In the genomic region with DNA sequence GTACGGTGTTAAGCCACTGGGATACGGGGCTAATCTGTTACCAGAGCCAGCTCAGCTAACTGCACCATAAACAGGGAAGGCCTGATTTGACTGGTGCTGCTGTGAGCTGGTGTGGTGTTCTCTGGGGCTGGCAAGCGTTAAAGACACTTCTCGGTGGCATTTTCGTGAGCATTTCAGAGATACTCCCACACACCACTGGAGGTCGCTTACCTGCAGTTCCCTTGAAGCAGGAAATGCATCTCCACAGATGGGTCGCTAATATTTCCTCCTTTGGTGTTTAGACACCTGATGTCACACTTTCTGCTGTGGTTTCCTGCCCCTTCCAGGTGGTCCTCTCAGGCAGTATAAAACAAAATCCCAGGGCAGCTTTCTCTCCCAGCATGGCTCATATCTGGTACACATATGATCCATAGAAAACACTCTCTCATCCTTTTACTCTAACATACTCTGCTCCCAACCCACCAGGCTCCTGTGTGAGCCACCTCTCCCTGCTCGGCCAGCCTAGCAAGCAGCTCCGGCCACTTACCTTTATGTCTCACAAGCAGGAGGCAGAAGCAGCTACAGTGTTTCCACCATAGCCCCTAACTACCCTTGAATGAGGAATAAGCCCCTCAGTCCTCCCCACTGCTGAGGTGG, we compare ENCODE assay signal across 1 cellular context.
TF ChIP-seq lines count a peak whose summit lies in the region.

No MANE protein-coding gene starts in this region.

TF ChIP-seq in K562, 482 proteins besides CTCF, POLR2A, EP300 and RAD21 (continued from another document):
- TF ChIP-seq, protein P1, sequence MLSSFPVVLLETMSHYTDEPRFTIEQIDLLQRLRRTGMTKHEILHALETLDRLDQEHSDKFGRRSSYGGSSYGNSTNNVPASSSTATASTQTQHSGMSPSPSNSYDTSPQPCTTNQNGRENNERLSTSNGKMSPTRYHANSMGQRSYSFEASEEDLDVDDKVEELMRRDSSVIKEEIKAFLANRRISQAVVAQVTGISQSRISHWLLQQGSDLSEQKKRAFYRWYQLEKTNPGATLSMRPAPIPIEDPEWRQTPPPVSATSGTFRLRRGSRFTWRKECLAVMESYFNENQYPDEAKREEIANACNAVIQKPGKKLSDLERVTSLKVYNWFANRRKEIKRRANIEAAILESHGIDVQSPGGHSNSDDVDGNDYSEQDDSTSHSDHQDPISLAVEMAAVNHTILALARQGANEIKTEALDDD (IDR thresholded peaks at IDR 0.05) = no peak
- TF ChIP-seq, protein P2, sequence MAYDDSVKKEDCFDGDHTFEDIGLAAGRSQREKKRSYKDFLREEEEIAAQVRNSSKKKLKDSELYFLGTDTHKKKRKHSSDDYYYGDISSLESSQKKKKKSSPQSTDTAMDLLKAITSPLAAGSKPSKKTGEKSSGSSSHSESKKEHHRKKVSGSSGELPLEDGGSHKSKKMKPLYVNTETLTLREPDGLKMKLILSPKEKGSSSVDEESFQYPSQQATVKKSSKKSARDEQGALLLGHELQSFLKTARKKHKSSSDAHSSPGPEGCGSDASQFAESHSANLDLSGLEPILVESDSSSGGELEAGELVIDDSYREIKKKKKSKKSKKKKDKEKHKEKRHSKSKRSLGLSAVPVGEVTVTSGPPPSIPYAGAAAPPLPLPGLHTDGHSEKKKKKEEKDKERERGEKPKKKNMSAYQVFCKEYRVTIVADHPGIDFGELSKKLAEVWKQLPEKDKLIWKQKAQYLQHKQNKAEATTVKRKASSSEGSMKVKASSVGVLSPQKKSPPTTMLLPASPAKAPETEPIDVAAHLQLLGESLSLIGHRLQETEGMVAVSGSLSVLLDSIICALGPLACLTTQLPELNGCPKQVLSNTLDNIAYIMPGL (CRISPR knock-in tag; IDR thresholded peaks at IDR 0.05) = no peak
- TF ChIP-seq GABPB2 (CRISPR knock-in tag; conservative IDR thresholded peaks at IDR 0.05) (no peak), SAFB (IDR thresholded peaks at IDR 0.05; ENCODE audit: borderline replicate concordance, low read depth, low read length) (no peak), SRSF1 (IDR thresholded peaks at IDR 0.05; ENCODE audit: low read depth, low read length) (no peak)
